In genomic region chr5:112694853-112695709, GRCh38 we compare ENCODE assay signal across 16 cellular contexts. TPM values are rescaled to one million over a fixed set of nuclear protein-coding genes. Genes with fewer than 3 reads are reported as not detected.
A peak's percentile ranks its signal among the peaks of the same experiment; 100 is the strongest.
DNase-seq lines count a peak whose midpoint lies in the region; FAIRE-seq and TF ChIP-seq lines count a peak whose summit lies in the region.
"Had no signal": no experiment of that assay in that cellular context is flagged by ENCODE, and none has a peak within 500 bp of the region (broad histone marks: within the 10 kb centered on the region; RNA-seq: fewer than 3 reads in every experiment).

No MANE protein-coding gene starts in this region.

- H3K9me3 ChIP-seq in BLaER1 (no peaks in the 10 kb centered on the region; the same call in 1 of the 2 replicates), astrocyte (ENCODE audit: insufficient read depth, low read depth, low read length) (no peaks in the 10 kb centered on the region), tibial artery (no peaks in the 10 kb centered on the region), OCI-LY7 (ENCODE audit: low read length) (0 out of 2 replicates have a peak, but pooled peaks cover 5% of the 10 kb centered on the region)
- H3K9me3 ChIP-seq: left lung, thoracic aorta had no signal

- peak overlapping the region; percentile 80 for H3K27ac Mint-ChIP-seq in astrocyte (ENCODE audit: unreplicated experiment)
- H3K27ac Mint-ChIP-seq: CD4-positive, alpha-beta T cell; progenitor cell of endocrine pancreas had no signal

- BruUV-seq in OCI-LY7 (replicated peaks; lab: Mats Ljungman, UMichigan), result no TSS peak

- DNase-seq in M059J (ENCODE audit: low read depth), result peak; percentile 72
- DNase-seq in astrocyte (ENCODE audit: low read depth), result peak; percentile 69
- DNase-seq in kidney tubule cell (ENCODE audit: low spot score), result peak; percentile 11
- DNase-seq in tibial artery, result no peak
- no peak for DNase-seq in OCI-LY7 (ENCODE audit: low spot score)
- DNase-seq in medulla oblongata (ENCODE audit: extremely low spot score), result no peak
- no peak for DNase-seq in cardiac septum (ENCODE audit: low spot score)
- DNase-seq: activated T-cell treated with anti-CD3 and anti-CD28 coated beads for 4 hours; CD4-positive, alpha-beta T cell; left lung; NCI-H2029 treated with DMSO at 0.1 percent for 48 hours had no signal

- POLR2A ChIA-PET in OCI-LY7 (lab: Charles Lee), result interaction anchor here (0.6 to 1.8 kb wide), 7 partner anchors 10 to 225 kb away, joined by 3 to 6 read pairs (median 4); no protein-coding TSS in a partner anchor

- no peaks in the 10 kb centered on the region for H3K36me3 Mint-ChIP-seq in astrocyte (ENCODE audit: low read depth, unreplicated experiment)

- H2AFZ ChIP-seq in astrocyte (ENCODE audit: low read depth, low read length) (no peak overlapping the region), OCI-LY7 (ENCODE audit: low read length) (no peak overlapping the region)

- H3K4me3 ChIP-seq in BLaER1 (no peak overlapping the region), astrocyte (ENCODE audit: insufficient read depth, low read depth, low read length) (no peak overlapping the region), tibial artery (no peak overlapping the region), OCI-LY7 (ENCODE audit: low read depth, low read length, poor library complexity, severe bottlenecking) (no peak overlapping the region)
- H3K4me3 ChIP-seq: left lung, thoracic aorta had no signal

- no peak overlapping the region; the same call in 1 of the 2 replicates for H3K9ac ChIP-seq in BLaER1
- H3K9ac ChIP-seq in astrocyte (ENCODE audit: low read length), result no peak overlapping the region

- H3K79me2 ChIP-seq in astrocyte (ENCODE audit: insufficient read depth, low read length) (no peaks in the 10 kb centered on the region), OCI-LY7 (ENCODE audit: insufficient read depth, low read depth, low read length) (no peaks in the 10 kb centered on the region)

- H4K20me1 ChIP-seq in BLaER1 (no peaks in the 10 kb centered on the region), astrocyte (ENCODE audit: insufficient read depth, low read length) (no peaks in the 10 kb centered on the region), OCI-LY7 (ENCODE audit: insufficient read depth, low read length) (no peaks in the 10 kb centered on the region)

- H3K36me3 ChIP-seq in BLaER1, result no peaks in the 10 kb centered on the region
- H3K36me3 ChIP-seq in astrocyte (ENCODE audit: insufficient read depth, low read length), result no peaks in the 10 kb centered on the region
- no peaks in the 10 kb centered on the region for H3K36me3 ChIP-seq in tibial artery
- no peaks in the 10 kb centered on the region for H3K36me3 ChIP-seq in OCI-LY7 (ENCODE audit: insufficient read depth, low read length)
- H3K36me3 ChIP-seq: left lung, thoracic aorta had no signal

- no peaks in the 10 kb centered on the region for H3K9me2 ChIP-seq in OCI-LY7 (ENCODE audit: insufficient read depth, low read length)

- H3K27ac ChIP-seq in BLaER1, result no peak overlapping the region
- H3K27ac ChIP-seq in astrocyte (ENCODE audit: low read depth, low read length), result no peak overlapping the region
- no peak overlapping the region for H3K27ac ChIP-seq in tibial artery
- H3K27ac ChIP-seq in OCI-LY7 (ENCODE audit: low read depth, low read length, poor library complexity, severe bottlenecking), result no peak overlapping the region
- H3K27ac ChIP-seq: foreskin keratinocyte, left lung, thoracic aorta, VCaP had no signal

- H3K4me3 Mint-ChIP-seq in astrocyte (ENCODE audit: unreplicated experiment), result peak overlapping the region; percentile 16
- H3K4me3 Mint-ChIP-seq: CD4-positive, alpha-beta T cell had no signal

- H3K27me3 ChIP-seq in BLaER1 (no peaks in the 10 kb centered on the region), astrocyte (ENCODE audit: insufficient read depth, low read length) (no peaks in the 10 kb centered on the region), tibial artery (no peaks in the 10 kb centered on the region)
- H3K27me3 ChIP-seq: foreskin keratinocyte, left lung had no signal

- no peak for FAIRE-seq in astrocyte (lab: Jason Lieb, UNC)

- CTCF ChIA-PET in OCI-LY7 (lab: Charles Lee; ENCODE audit: unreplicated experiment), result no interaction called here

- H3K27me3 Mint-ChIP-seq in astrocyte (ENCODE audit: low read depth, unreplicated experiment), result no peaks in the 10 kb centered on the region
- H3K27me3 Mint-ChIP-seq: progenitor cell of endocrine pancreas had no signal

- H3K4me1 ChIP-seq in BLaER1 (peaks cover 28% of the 10 kb centered on the region), astrocyte (ENCODE audit: insufficient read depth, low read length) (no peaks in the 10 kb centered on the region), tibial artery (no peaks in the 10 kb centered on the region), OCI-LY7 (ENCODE audit: insufficient read depth, low read length, poor library complexity, severe bottlenecking) (no peaks in the 10 kb centered on the region)
- H3K4me1 ChIP-seq: left lung had no signal

- TF ChIP-seq CTCF in astrocyte (IDR thresholded peaks at IDR 0.05; ENCODE audit: insufficient read depth, low read depth, low read length), result no peak
- no peak for TF ChIP-seq CTCF in tibial artery (IDR thresholded peaks at IDR 0.05)
- no peak for TF ChIP-seq CTCF in OCI-LY7 (conservative IDR thresholded peaks at IDR 0.05; ENCODE audit: low read length)

- peaks cover 36% of the 10 kb centered on the region for H3K4me1 Mint-ChIP-seq in astrocyte (ENCODE audit: low read depth, unreplicated experiment)

- H3K4me2 ChIP-seq in BLaER1 (peak overlapping the region; percentile 37), astrocyte (ENCODE audit: low read length) (no peak overlapping the region), OCI-LY7 (ENCODE audit: low read length) (no peak overlapping the region)

- H3K9me3 Mint-ChIP-seq in astrocyte (ENCODE audit: unreplicated experiment), result no peaks in the 10 kb centered on the region
- H3K9me3 Mint-ChIP-seq: CD4-positive, alpha-beta T cell had no signal

- intact Hi-C loops in tibial artery (cut with DNase I; ENCODE audit: low total_unique reads) (no loop called here), OCI-LY7 (cut with micrococcal nuclease; ENCODE audit: unreplicated experiment) (loop anchor here (5.0 kb wide), 3 partner anchors 143 to 267 kb away; no protein-coding TSS in a partner anchor), cardiac septum (cut with DNase I) (loop anchor here (5.0 kb wide), 1 partner anchor 62 kb away; no protein-coding TSS in a partner anchor)

RNA-seq across cellular contexts. Expression of gene APC, which starts 42.6 kb away (rescaled TPM):
- 18.7 and 28.1 TPM in 2 replicates for total RNA-seq in M059J (2014; rRNA removed; shearing (Covaris generic))
- 53.9 and 54.6 TPM in 2 replicates for total RNA-seq in astrocyte
- total RNA-seq in OCI-LY7 (2014; rRNA removed; shearing (Covaris generic)), result 33.1 and 41.4 TPM in 2 replicates
- 34.8 and 35.9 TPM in 2 replicates for total RNA-seq in OCI-LY7 (2022)
- total RNA-seq in cardiac septum, result 39.5 TPM

Comparison
In these comparisons a context has a peak if more than half of its experiments do, and no peak if none do; other contexts are left out.
1. DNase-seq: peak in M059J (single experiment), astrocyte (single experiment) and kidney tubule cell (single experiment); none in tibial artery (0 of 2), OCI-LY7 (single experiment), medulla oblongata (single experiment) and cardiac septum (single experiment).